Comparison of ENCODE assay signal across 11 cellular contexts in the genomic region with DNA sequence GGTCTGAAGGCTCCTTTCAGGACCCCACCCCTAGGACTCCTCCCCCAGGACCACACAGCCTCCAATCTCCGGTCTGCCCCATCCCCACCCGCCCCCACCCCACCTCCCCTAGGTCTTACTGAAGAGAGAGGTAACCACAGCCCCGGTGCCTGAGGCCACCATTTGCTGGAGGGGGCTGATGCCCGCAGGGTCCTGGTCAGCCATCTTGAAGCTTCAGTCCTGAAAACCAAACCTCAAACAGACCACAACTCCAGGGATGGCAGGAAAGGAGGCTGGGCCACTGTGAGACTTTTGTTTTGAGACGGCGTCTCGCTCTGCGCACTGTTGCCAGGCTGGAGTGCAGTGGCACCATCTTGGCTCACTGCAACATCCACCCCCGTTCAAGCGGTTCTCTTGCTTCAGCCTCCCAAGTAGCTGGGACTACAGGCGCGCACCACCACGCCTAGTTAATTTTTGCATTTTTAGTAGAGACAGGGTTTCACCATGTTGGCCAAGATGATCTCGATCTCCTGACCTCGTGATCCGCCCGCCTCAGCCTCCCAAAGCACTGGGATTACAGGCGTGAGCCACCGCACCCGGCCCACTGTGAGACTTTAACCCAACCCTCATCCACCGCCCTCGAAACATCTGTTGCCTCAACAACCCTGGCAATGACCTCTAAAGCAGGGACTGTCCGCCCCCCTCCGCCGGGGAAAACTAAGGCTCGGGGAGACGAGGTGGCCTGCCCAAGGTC. TPM values are rescaled to one million over a fixed set of nuclear protein-coding genes. Genes with fewer than 3 reads are reported as not detected.
DNase-seq lines count a peak whose midpoint lies in the region; ATAC-seq and TF ChIP-seq lines count a peak whose summit lies in the region.
"Had no signal": no experiment of that assay in that cellular context is flagged by ENCODE, and none has a peak within 500 bp of the region (broad histone marks: within the 10 kb centered on the region; RNA-seq: fewer than 3 reads in every experiment).

No MANE protein-coding gene starts in this region.

- TF ChIP-seq CTCF in MCF 10A (IDR thresholded peaks at IDR 0.05; ENCODE audit: unreplicated experiment) (no peak), omental fat pad (IDR thresholded peaks at IDR 0.05) (no peak)

- peak overlapping the region; percentile 41 for H3K27ac Mint-ChIP-seq in activated naive CD4-positive, alpha-beta T cell treated with anti-CD3 and anti-CD28 coated beads, Interleukin-2, amount 50 U/mL, for 24 hours
- peak overlapping the region; percentile 93 for H3K27ac Mint-ChIP-seq in MCF 10A (ENCODE audit: low read depth, unreplicated experiment)

- H3K4ac ChIP-seq in mesenchymal stem cell (ENCODE audit: low read depth in 1 of 2, low read length in 2 of 2) = peak overlapping the region; percentile 21 to 90

- BruUV-seq in MCF 10A (replicated peaks; lab: Mats Ljungman, UMichigan) = TSS peak; percentile 29

- intact Hi-C loops in MCF 10A (cut with micrococcal nuclease) = loop anchor here (2.0 kb wide), 1 partner anchor 103 kb away; no protein-coding TSS in a partner anchor

- ATAC-seq in GM19463 (IDR thresholded peaks at IDR 0.05; ENCODE audit: unreplicated experiment) (no peak), omental fat pad (ENCODE audit: low FRiP score) (no peak)

- H3K36me3 ChIP-seq in mesenchymal stem cell (ENCODE audit: control insufficient read depth in 1 of 2, insufficient read depth in 2 of 2, low read depth in 1 of 2, low read length in 2 of 2) (peaks cover 33 to 41% of the 10 kb centered on the region in 2 experiments), urinary bladder (ENCODE audit: insufficient read depth) (no peaks in the 10 kb centered on the region)

- POLR2A ChIA-PET in MCF 10A (lab: Yijun Ruan, JAX) = interaction anchor here (0.6 to 5.2 kb wide), 6 partner anchors 8 to 137 kb away, joined by 3 to 61 read pairs (median 5); a partner anchor contains a TSS

- DNase-seq in activated naive CD4-positive, alpha-beta T cell treated with Interleukin-2 at 50 U/mL for 16 hours = no peak
- DNase-seq in MCF 10A (ENCODE audit: unreplicated experiment) (no peak), mesenchymal stem cell (no peak), OCI-M2 (lab: John Stamatoyannopoulos, UW; ENCODE audit: unreplicated experiment) (no peak), omental fat pad (ENCODE audit: low spot score) (no peak)
- DNase-seq: GF-D8, NCI-H187 treated with DMSO at 0.1 percent for 48 hours had no signal

- no peaks in the 10 kb centered on the region for H3K9me3 ChIP-seq in mesenchymal stem cell (ENCODE audit: control insufficient read depth, low read length)

- no peak overlapping the region for H2AK5ac ChIP-seq in mesenchymal stem cell (ENCODE audit: low read length, severe bottlenecking)

- H3K14ac ChIP-seq in mesenchymal stem cell (ENCODE audit: low read length in 2 of 2) = peak overlapping the region in 1 of 2 experiments; percentile 92

- peak overlapping the region; percentile 96 for H3K4me2 ChIP-seq in mesenchymal stem cell (ENCODE audit: low read length, poor library complexity, severe bottlenecking)

- no peak overlapping the region for H2AFZ ChIP-seq in mesenchymal stem cell (ENCODE audit: low read depth, low read length)

- no peaks in the 10 kb centered on the region for H3K27me3 ChIP-seq in mesenchymal stem cell (ENCODE audit: control insufficient read depth in 1 of 2, insufficient read depth in 1 of 2, low read length in 2 of 2)

- WGBS in mesenchymal stem cell = 75% methylated on average over 24 of the region's 27 CpGs
- WGBS in urinary bladder = 55% methylated on average over 27 of the region's 27 CpGs

- H2BK12ac ChIP-seq in mesenchymal stem cell (ENCODE audit: low read length in 2 of 2) = peak overlapping the region in 1 of 2 experiments; percentile 77

- no peak overlapping the region for H2BK5ac ChIP-seq in mesenchymal stem cell (ENCODE audit: low read depth, low read length, poor library complexity, severe bottlenecking)

- peaks cover 28% of the 10 kb centered on the region for H3K79me1 ChIP-seq in mesenchymal stem cell (replicated peaks; ENCODE audit: low read length, poor library complexity, severe bottlenecking)

- H3K4me1 Mint-ChIP-seq in activated naive CD4-positive, alpha-beta T cell treated with anti-CD3 and anti-CD28 coated beads, Interleukin-2, amount 50 U/mL, for 24 hours = peaks cover 21% of the 10 kb centered on the region
- no peaks in the 10 kb centered on the region for H3K4me1 Mint-ChIP-seq in MCF 10A (ENCODE audit: insufficient read depth, unreplicated experiment)

- peaks cover 20% of the 10 kb centered on the region for H3K4me1 ChIP-seq in mesenchymal stem cell (ENCODE audit: control insufficient read depth, insufficient read depth, low read depth, low read length)
- no peaks in the 10 kb centered on the region for H3K4me1 ChIP-seq in urinary bladder (ENCODE audit: insufficient read depth)

- peak overlapping the region; percentile 65 to 98 for H3K23ac ChIP-seq in mesenchymal stem cell (ENCODE audit: low read length in 2 of 2)

- peak overlapping the region; percentile 87 for H3K9ac ChIP-seq in mesenchymal stem cell (ENCODE audit: low read length)

- H3K9me3 Mint-ChIP-seq in activated naive CD4-positive, alpha-beta T cell treated with anti-CD3 and anti-CD28 coated beads, Interleukin-2, amount 50 U/mL, for 24 hours = no peaks in the 10 kb centered on the region
- no peaks in the 10 kb centered on the region for H3K9me3 Mint-ChIP-seq in MCF 10A (ENCODE audit: unreplicated experiment)

- peak overlapping the region; percentile 88 for H3K4me3 Mint-ChIP-seq in activated naive CD4-positive, alpha-beta T cell treated with anti-CD3 and anti-CD28 coated beads, Interleukin-2, amount 50 U/mL, for 24 hours
- H3K4me3 Mint-ChIP-seq in MCF 10A (ENCODE audit: unreplicated experiment) = peak overlapping the region; percentile 82

- H3K36me3 Mint-ChIP-seq in activated naive CD4-positive, alpha-beta T cell treated with anti-CD3 and anti-CD28 coated beads, Interleukin-2, amount 50 U/mL, for 24 hours = peaks cover 3% of the 10 kb centered on the region
- peaks cover 12% of the 10 kb centered on the region for H3K36me3 Mint-ChIP-seq in MCF 10A (ENCODE audit: insufficient read depth, unreplicated experiment)

- peak overlapping the region; percentile 92 for H3K4me3 ChIP-seq in mesenchymal stem cell (ENCODE audit: insufficient read depth in 1 of 2, low read depth in 1 of 2, low read length in 2 of 2)
- H3K4me3 ChIP-seq in urinary bladder (ENCODE audit: low read depth, low read length) = peak overlapping the region; percentile 85

- H3K27me3 Mint-ChIP-seq in activated naive CD4-positive, alpha-beta T cell treated with anti-CD3 and anti-CD28 coated beads, Interleukin-2, amount 50 U/mL, for 24 hours = no peaks in the 10 kb centered on the region
- H3K27me3 Mint-ChIP-seq in MCF 10A (ENCODE audit: insufficient read depth, unreplicated experiment) = no peaks in the 10 kb centered on the region

- peak overlapping the region; percentile 65 for H2BK15ac ChIP-seq in mesenchymal stem cell (ENCODE audit: low read depth, poor library complexity, severe bottlenecking)

- CTCF ChIA-PET in MCF 10A (lab: Yijun Ruan, JAX) = interaction anchor here (1.1 to 1.8 kb wide), 2 partner anchors 22 to 104 kb away, joined by 3 to 4 read pairs; a partner anchor contains a TSS

- peak overlapping the region; percentile 28 for H4K91ac ChIP-seq in mesenchymal stem cell (ENCODE audit: low read length)

- no peak overlapping the region for H4K8ac ChIP-seq in mesenchymal stem cell (ENCODE audit: low read length)

- no peak overlapping the region for H2BK120ac ChIP-seq in mesenchymal stem cell (ENCODE audit: low read depth, low read length)

- no peak overlapping the region for H3K27ac ChIP-seq in mesenchymal stem cell (ENCODE audit: low read length, poor library complexity, severe bottlenecking)
- no peak overlapping the region for H3K27ac ChIP-seq in urinary bladder (ENCODE audit: low read depth)

- H3K18ac ChIP-seq in mesenchymal stem cell (ENCODE audit: low read depth in 1 of 2, low read length in 2 of 2) = peak overlapping the region in 1 of 2 experiments; percentile 53

RNA-seq across cellular contexts. Expression of a gene that starts 1.1 kb away (rescaled TPM):
- 157 and 169 TPM in 2 replicates for total RNA-seq in MCF 10A (2022)
- 67.0 TPM for polyA plus RNA-seq in mesenchymal stem cell (2013, experiment 1 of 2)
- 68.4 TPM for polyA plus RNA-seq in mesenchymal stem cell (2013, experiment 2 of 2)
- 27.9 TPM for total RNA-seq in urinary bladder
- polyA plus RNA-seq in urinary bladder = 74.9 TPM
- 10 to 100 TPM; 46.0 to 75.7 (median 60.7) TPM for total RNA-seq in omental fat pad

RNA-seq across cellular contexts. Expression of a gene that starts 15.1 kb away (rescaled TPM):
- total RNA-seq in MCF 10A (2022) (0.28 and 1.0 TPM in 2 replicates), urinary bladder (2.0 TPM), omental fat pad (under 1 TPM in 1 of 4 donors, not detected in 3; 0.84 TPM)
- 0.12 TPM for polyA plus RNA-seq in mesenchymal stem cell (2013, experiment 1 of 2)
- 0.10 TPM for polyA plus RNA-seq in mesenchymal stem cell (2013, experiment 2 of 2)
- polyA plus RNA-seq in urinary bladder = 1.8 TPM

RNA-seq across cellular contexts. Expression of a gene that starts 21.6 kb away (rescaled TPM):
- total RNA-seq in MCF 10A (2022) (143 and 144 TPM in 2 replicates), urinary bladder (155 TPM), omental fat pad (100 to 1,000 TPM; 275 to 379 (median 316) TPM)
- 475 TPM for polyA plus RNA-seq in mesenchymal stem cell (2013, experiment 1 of 2)
- 458 TPM for polyA plus RNA-seq in mesenchymal stem cell (2013, experiment 2 of 2)
- 241 TPM for polyA plus RNA-seq in urinary bladder

RNA-seq across cellular contexts. Expression of a gene that starts 40.1 kb away (rescaled TPM):
- total RNA-seq in MCF 10A (2022) (0.30 TPM in 1 of 2 replicates, not detected in the other), urinary bladder (5.7 TPM), omental fat pad (1 to 10 TPM in 1 of 4 donors, under 1 TPM in 3; 0.56 to 3.5 (median 0.95) TPM)
- 5.8 TPM for polyA plus RNA-seq in mesenchymal stem cell (2013, experiment 1 of 2)
- polyA plus RNA-seq in mesenchymal stem cell (2013, experiment 2 of 2) = 5.3 TPM
- 0.84 TPM for polyA plus RNA-seq in urinary bladder

RNA-seq across cellular contexts. Expression of a gene that starts 55.6 kb away (rescaled TPM):
- total RNA-seq in MCF 10A (2022) = not detected in 2 replicates
- polyA plus RNA-seq in mesenchymal stem cell (2013, experiment 1 of 2) = not detected
- not detected for polyA plus RNA-seq in mesenchymal stem cell (2013, experiment 2 of 2)
- total RNA-seq in urinary bladder = 6.7 TPM
- not detected for polyA plus RNA-seq in urinary bladder
- total RNA-seq in omental fat pad = 1 to 10 TPM in 1 of 4 donors, under 1 TPM in 3; 0.16 to 1.2 (median 0.56) TPM
- total RNA-seq: glomerular endothelial cell had no signal
